In the genomic region with DNA sequence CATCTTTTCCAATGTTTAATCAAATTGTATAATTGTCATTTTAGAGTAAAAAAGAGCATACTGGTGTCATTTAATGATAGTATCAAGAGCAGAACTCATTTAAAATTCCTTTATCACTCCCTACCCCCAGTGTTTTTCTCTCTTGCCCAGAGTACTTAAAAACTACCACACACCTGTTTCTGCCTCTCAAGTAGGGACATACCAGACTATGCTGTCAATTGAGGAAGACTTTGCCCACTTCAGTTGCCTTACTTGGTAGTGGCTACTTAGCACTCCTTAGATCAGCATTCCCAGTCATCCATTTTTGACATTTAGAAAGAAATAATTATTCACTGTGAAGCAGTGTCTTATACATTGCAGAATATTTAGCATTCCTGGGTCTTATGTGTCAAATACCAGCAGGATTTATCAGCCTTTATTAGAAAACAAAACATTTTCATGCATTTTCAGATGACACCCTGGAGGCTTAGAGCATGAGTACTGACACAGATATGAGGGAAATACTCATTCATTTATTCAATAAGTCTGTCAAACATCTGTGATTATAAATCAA, we compare ENCODE assay signal across 12 cellular contexts.
"Had no signal": no experiment of that assay in that cellular context is flagged by ENCODE, and none has a peak within 500 bp of the region (broad histone marks: within the 10 kb centered on the region; RNA-seq: fewer than 3 reads in every experiment).

No MANE protein-coding gene starts in this region.

- ATAC-seq: left cardiac atrium; naive thymus-derived CD4-positive, alpha-beta T cell; stimulated activated naive CD8-positive, alpha-beta T cell treated with anti-CD3 and anti-CD28 coated beads, Interleukin-15, Interleukin-2, amounts not matched to agents 100 U/mL and 50 U/mL, for 24 hours had no signal

- H3K4me1 Mint-ChIP-seq: activated CD4-positive, alpha-beta T cell treated with anti-CD3 and anti-CD28 coated beads, Interleukin-2, amount 10 ng/mL, durations not matched to agents 7 days and 5 days; immature natural killer cell; naive thymus-derived CD4-positive, alpha-beta T cell had no signal

- H3K36me3 ChIP-seq: ascending aorta, suprapubic skin had no signal

- H3K9me3 Mint-ChIP-seq: activated CD4-positive, alpha-beta T cell treated with anti-CD3 and anti-CD28 coated beads, Interleukin-2, amount 10 ng/mL, durations not matched to agents 7 days and 5 days; immature natural killer cell; naive thymus-derived CD4-positive, alpha-beta T cell had no signal

- H3K27ac Mint-ChIP-seq: activated CD4-positive, alpha-beta T cell treated with anti-CD3 and anti-CD28 coated beads, Interleukin-2, amount 10 ng/mL, durations not matched to agents 7 days and 5 days; immature natural killer cell; naive thymus-derived CD4-positive, alpha-beta T cell had no signal

- H3K9me3 ChIP-seq: ascending aorta, suprapubic skin had no signal

- H3K4me3 Mint-ChIP-seq: activated CD4-positive, alpha-beta T cell treated with anti-CD3 and anti-CD28 coated beads, Interleukin-2, amount 10 ng/mL, durations not matched to agents 7 days and 5 days; immature natural killer cell; naive thymus-derived CD4-positive, alpha-beta T cell had no signal

- H3K4me1 ChIP-seq: ascending aorta, parathyroid adenoma, suprapubic skin had no signal

- H3K4me3 ChIP-seq: ascending aorta, lung, smooth muscle cell, suprapubic skin had no signal

- DNase-seq: activated CD4-positive, alpha-beta T cell treated with anti-CD3 and anti-CD28 coated beads, Interleukin-2, amount 10 ng/mL, durations not matched to agents 7 days and 5 days; head of caudate nucleus; immature natural killer cell; left cardiac atrium; naive thymus-derived CD4-positive, alpha-beta T cell; retina; stimulated activated naive CD8-positive, alpha-beta T cell treated with anti-CD3 and anti-CD28 coated beads, Interleukin-15, Interleukin-2, amounts not matched to agents 100 U/mL and 50 U/mL, for 24 hours had no signal

- H3K27ac ChIP-seq: ascending aorta, parathyroid adenoma, suprapubic skin had no signal

- H3K36me3 Mint-ChIP-seq: immature natural killer cell; naive thymus-derived CD4-positive, alpha-beta T cell had no signal

- H3K27me3 ChIP-seq: ascending aorta, suprapubic skin had no signal
